Comparison of ENCODE assay signal across 13 cellular contexts in genomic region chr15:40955930-40956542, GRCh38. TPM values are rescaled to one million over a fixed set of nuclear protein-coding genes. Genes with fewer than 3 reads are reported as not detected.
DNase-seq lines count a peak whose midpoint lies in the region; ATAC-seq and TF ChIP-seq lines count a peak whose summit lies in the region.
"Had no signal": no experiment of that assay in that cellular context is flagged by ENCODE, and none has a peak within 500 bp of the region (broad histone marks: within the 10 kb centered on the region; RNA-seq: fewer than 3 reads in every experiment).

No MANE protein-coding gene starts in this region.

- H3K36me3 Mint-ChIP-seq in activated CD4-positive, alpha-beta memory T cell treated with anti-CD3 and anti-CD28 coated beads, Interleukin-2, amount 10 ng/mL, durations not matched to agents 7 days and 5 days (ENCODE audit: low read depth) = peaks cover 24% of the 10 kb centered on the region

- H3K4me1 Mint-ChIP-seq in activated CD4-positive, alpha-beta memory T cell treated with anti-CD3 and anti-CD28 coated beads, Interleukin-2, amount 10 ng/mL, durations not matched to agents 7 days and 5 days = peaks cover 46% of the 10 kb centered on the region

- no peak for TF ChIP-seq POLR2A in transverse colon (IDR thresholded peaks at IDR 0.05)

- peak overlapping the region; percentile 1 for H3K4me3 ChIP-seq in iPS-11a (ENCODE audit: low read depth, low read length)
- H3K4me3 ChIP-seq in transverse colon = no peak overlapping the region
- H3K4me3 ChIP-seq: mucosa of descending colon, Peyer's patch had no signal

- no peaks in the 10 kb centered on the region for H3K27me3 Mint-ChIP-seq in activated CD4-positive, alpha-beta memory T cell treated with anti-CD3 and anti-CD28 coated beads, Interleukin-2, amount 10 ng/mL, durations not matched to agents 7 days and 5 days

- no peaks in the 10 kb centered on the region for H3K9me3 Mint-ChIP-seq in activated CD4-positive, alpha-beta memory T cell treated with anti-CD3 and anti-CD28 coated beads, Interleukin-2, amount 10 ng/mL, durations not matched to agents 7 days and 5 days

- no peak for TF ChIP-seq EP300 in transverse colon (IDR thresholded peaks at IDR 0.05; ENCODE audit: low read depth)

- no peak for ATAC-seq in Right ventricle myocardium superior (ENCODE audit: poor library complexity)
- ATAC-seq: mucosa of descending colon had no signal

- peak overlapping the region; percentile 49 to 68 (median 56) for H3K27ac ChIP-seq in transverse colon
- H3K27ac ChIP-seq: VCaP had no signal

- CTCF ChIA-PET in activated CD4-positive, alpha-beta memory T cell treated with anti-CD3 and anti-CD28 coated beads, Interleukin-2, amount 10 ng/mL, durations not matched to agents 7 days and 5 days (lab: Charles Lee) = interaction anchor here (1.5 kb wide), 2 partner anchors 14 to 26 kb away, joined by 4 to 6 read pairs; no protein-coding TSS in a partner anchor

- H3K36me3 ChIP-seq in transverse colon = no peaks in the 10 kb centered on the region
- H3K36me3 ChIP-seq: Peyer's patch had no signal

- peak overlapping the region; percentile 41 for H3K4me3 Mint-ChIP-seq in activated CD4-positive, alpha-beta memory T cell treated with anti-CD3 and anti-CD28 coated beads, Interleukin-2, amount 10 ng/mL, durations not matched to agents 7 days and 5 days

- 76% methylated on average over 3 of the region's 3 CpGs; no CpG with 5 or more reads in 1 of the 2 donors for WGBS in transverse colon (ENCODE audit: low coverage in 1 of 2), 2 donors

- intact Hi-C loops in Right ventricle myocardium superior (cut with DNase I) = no loop called here
- intact Hi-C loops in cardiac septum (cut with DNase I) = loop anchor here (5.0 kb wide), 1 partner anchor 49 kb away; no protein-coding TSS in a partner anchor
- intact Hi-C loops in transverse colon (cut with DNase I; ENCODE audit: low total_unique reads) = no loop called here

- POLR2A ChIA-PET in activated CD4-positive, alpha-beta memory T cell treated with anti-CD3 and anti-CD28 coated beads, Interleukin-2, amount 10 ng/mL, durations not matched to agents 7 days and 5 days (lab: Charles Lee) = interaction anchor here (1.5 kb wide), 1 partner anchor 13 kb away, joined by 3 read pairs; no protein-coding TSS in a partner anchor

- in situ Hi-C loops in transverse colon (cut with MboI; ENCODE audit: low pct_ligation_motif_present in 1 of 4, low pct_unique_long_range_greater_than_20kb in 1 of 4, low sequenced_read_pairs in 3 of 4) = no loop called here

- no peak overlapping the region for H3K27ac Mint-ChIP-seq in activated CD4-positive, alpha-beta memory T cell treated with anti-CD3 and anti-CD28 coated beads, Interleukin-2, amount 10 ng/mL, durations not matched to agents 7 days and 5 days

- no peak for TF ChIP-seq CTCF in transverse colon (IDR thresholded peaks at IDR 0.05)

- DNase-seq in Right ventricle myocardium superior (peak; percentile 34), cardiac septum (ENCODE audit: low spot score) (no peak), transverse colon (no peak), DMS114 treated with DMSO at 0.1 percent for 48 hours (lab: John Stamatoyannopoulos, UW; ENCODE audit: unreplicated experiment) (no peak), C1 segment of cervical spinal cord (lab: John Stamatoyannopoulos, UW) (no peak), NCI-H2107 treated with DMSO at 0.1 percent for 48 hours (lab: John Stamatoyannopoulos, UW; ENCODE audit: unreplicated experiment) (no peak)
- no peak for DNase-seq in activated CD4-positive, alpha-beta memory T cell treated with anti-CD3 and anti-CD28 coated beads, Interleukin-2, amount 10 ng/mL, durations not matched to agents 7 days and 5 days
- DNase-seq: effector CD8-positive, alpha-beta T cell; NCI-H2107 had no signal

- no peaks in the 10 kb centered on the region for H3K9me3 ChIP-seq in transverse colon
- H3K9me3 ChIP-seq: mucosa of descending colon, Peyer's patch had no signal

- H3K4me1 ChIP-seq in transverse colon = peaks cover 12 to 35% (median 14%) of the 10 kb centered on the region in 4 donors

- no peaks in the 10 kb centered on the region for H3K27me3 ChIP-seq in transverse colon
- H3K27me3 ChIP-seq: Peyer's patch had no signal

RNA-seq across cellular contexts. Expression of gene CHAC1, which starts 2.8 kb away (rescaled TPM):
- 0.46 TPM for total RNA-seq in Right ventricle myocardium superior
- total RNA-seq in cardiac septum = 1.6 TPM
- total RNA-seq in activated CD4-positive, alpha-beta memory T cell treated with anti-CD3 and anti-CD28 coated beads, Interleukin-2, amount 10 ng/mL, durations not matched to agents 7 days and 5 days = 10 to 100 TPM; 20.3 to 22.0 TPM
- 1 to 10 TPM in 3 of 4 donors, under 1 TPM in 1; 0.60 to 6.7 (median 2.5) TPM for total RNA-seq in transverse colon

RNA-seq across cellular contexts. Expression of gene DLL4, which starts 26.9 kb away (rescaled TPM):
- total RNA-seq in Right ventricle myocardium superior (10.7 TPM), cardiac septum (11.5 TPM), transverse colon (10 to 100 TPM in 2 of 4 donors, 1 to 10 TPM in 2; 1.5 to 14.2 (median 10.2) TPM)
- not detected for total RNA-seq in activated CD4-positive, alpha-beta memory T cell treated with anti-CD3 and anti-CD28 coated beads, Interleukin-2, amount 10 ng/mL, durations not matched to agents 7 days and 5 days
